Comparison of ENCODE assay signal across 21 cellular contexts in genomic region chr11:44947114-44947513, GRCh38. TPM values are rescaled to one million over a fixed set of nuclear protein-coding genes. Genes with fewer than 3 reads are reported as not detected.
A peak's percentile ranks its signal among the peaks of the same experiment; 100 is the strongest.
DNase-seq lines count a peak whose midpoint lies in the region; ATAC-seq and TF ChIP-seq lines count a peak whose summit lies in the region.
"Had no signal": no experiment of that assay in that cellular context is flagged by ENCODE, and none has a peak within 500 bp of the region (broad histone marks: within the 10 kb centered on the region; RNA-seq: fewer than 3 reads in every experiment).

No MANE protein-coding gene starts in this region.

- no peak overlapping the region for H3K27ac Mint-ChIP-seq in activated CD8-positive, alpha-beta memory T cell treated with anti-CD3 and anti-CD28 coated beads, Interleukin-2, amount 10 ng/mL, durations not matched to agents 7 days and 5 days
- H3K27ac Mint-ChIP-seq: activated CD4-positive, alpha-beta memory T cell treated with anti-CD3 and anti-CD28 coated beads, Interleukin-2, amount 10 ng/mL, durations not matched to agents 7 days and 5 days had no signal

- TF ChIP-seq POLR2A in esophagus muscularis mucosa (IDR thresholded peaks at IDR 0.05; ENCODE audit: low read depth): no peak
- no peak for TF ChIP-seq POLR2A in tibial nerve (IDR thresholded peaks at IDR 0.05)

- H3K27ac ChIP-seq in heart right ventricle: peak overlapping the region in 9 of 10 donors; percentile 11 to 93 (median 71)
- peak overlapping the region; percentile 59 to 71 (median 66) for H3K27ac ChIP-seq in esophagus muscularis mucosa (replicated peaks in 1 of 4)
- peak overlapping the region; percentile 94 for H3K27ac ChIP-seq in neutrophil
- H3K27ac ChIP-seq in tibial nerve: peak overlapping the region in 3 of 4 donors; percentile 54 to 59 (median 55)
- H3K27ac ChIP-seq in left lung: no peak overlapping the region
- H3K27ac ChIP-seq: pancreas, thoracic aorta had no signal

- H3K36me3 Mint-ChIP-seq in activated CD8-positive, alpha-beta memory T cell treated with anti-CD3 and anti-CD28 coated beads, Interleukin-2, amount 10 ng/mL, durations not matched to agents 7 days and 5 days: no peaks in the 10 kb centered on the region
- H3K36me3 Mint-ChIP-seq: naive B cell had no signal

- 50 to 53% methylated on average over 9 of the region's 9 CpGs for WGBS in heart right ventricle, 2 donors
- 63% methylated on average over 8 of the region's 9 CpGs for WGBS in esophagus muscularis mucosa
- 37 to 42% methylated on average over 7 to 9 of the region's 9 CpGs for WGBS in tibial nerve, 2 donors

- intact Hi-C loops in heart right ventricle (cut with DNase I): loop anchor here in 3 of 10 donors (5.0 to 10.0 kb wide), 3 partner anchors 75 to 388 kb away; no protein-coding TSS in a partner anchor
- intact Hi-C loops in Right ventricle myocardium inferior (cut with DNase I): loop anchor here (5.0 kb wide), 1 partner anchor 80 kb away; no protein-coding TSS in a partner anchor
- intact Hi-C loops in esophagus muscularis mucosa (cut with DNase I): no loop called here
- intact Hi-C loops in left lung (cut with DNase I): no loop called here

- TF ChIP-seq EP300 in esophagus muscularis mucosa (IDR thresholded peaks at IDR 0.05): no peak
- no peak for TF ChIP-seq EP300 in tibial nerve (IDR thresholded peaks at IDR 0.05)

- H3K4me1 ChIP-seq in heart right ventricle (peaks cover 10 to 83% (median 64%) of the 10 kb centered on the region in 9 donors), esophagus muscularis mucosa (peaks cover 50 to 91% (median 73%) of the 10 kb centered on the region in 4 donors), neutrophil (ENCODE audit: control insufficient read depth in 1 of 2, insufficient read depth in 1 of 2, low read depth in 1 of 2, low read length in 1 of 2) (peaks cover 87 to 90% of the 10 kb centered on the region in 2 experiments), tibial nerve (peaks cover 0 to 75% (median 20%) of the 10 kb centered on the region in 4 donors), left lung (peaks cover 0 to 75% of the 10 kb centered on the region in 2 donors)

- H3K4me1 Mint-ChIP-seq in activated CD8-positive, alpha-beta memory T cell treated with anti-CD3 and anti-CD28 coated beads, Interleukin-2, amount 10 ng/mL, durations not matched to agents 7 days and 5 days: peaks cover 7% of the 10 kb centered on the region

- H3K9me3 ChIP-seq in heart right ventricle (no peaks in the 10 kb centered on the region), esophagus muscularis mucosa (no peaks in the 10 kb centered on the region), neutrophil (no peaks in the 10 kb centered on the region), tibial nerve (no peaks in the 10 kb centered on the region), left lung (no peaks in the 10 kb centered on the region)
- H3K9me3 ChIP-seq: pancreas, thoracic aorta had no signal

- CTCF ChIA-PET in activated CD8-positive, alpha-beta memory T cell treated with anti-CD3 and anti-CD28 coated beads, Interleukin-2, amount 10 ng/mL, durations not matched to agents 7 days and 5 days (lab: Charles Lee): interaction anchor here (1.7 to 16.1 kb wide), 3 partner anchors 11 to 156 kb away, joined by 4 to 622 read pairs (median 23); no protein-coding TSS in a partner anchor

- TF ChIP-seq CTCF in heart right ventricle (IDR thresholded peaks at IDR 0.05) (no peak), esophagus muscularis mucosa (IDR thresholded peaks at IDR 0.05) (no peak), neutrophil (IDR thresholded peaks at IDR 0.05) (no peak), tibial nerve (IDR thresholded peaks at IDR 0.05) (no peak), left lung (IDR thresholded peaks at IDR 0.05) (no peak)

- H3K36me3 ChIP-seq in heart right ventricle (no peaks in the 10 kb centered on the region), esophagus muscularis mucosa (peaks cover 0 to 7% (median 0%) of the 10 kb centered on the region in 4 donors), neutrophil (peaks cover 43% of the 10 kb centered on the region), tibial nerve (no peaks in the 10 kb centered on the region), left lung (peaks cover 0 to 15% of the 10 kb centered on the region in 2 donors)
- H3K36me3 ChIP-seq: pancreas, thoracic aorta had no signal

- DNase-seq in heart right ventricle (no peak), Right ventricle myocardium inferior (ENCODE audit: missing footprints) (no peak), esophagus muscularis mucosa (ENCODE audit: extremely low spot score) (no peak), tibial nerve (ENCODE audit: low spot score in 2 of 2) (no peak), left lung (no peak)
- no peak for DNase-seq in activated CD8-positive, alpha-beta memory T cell treated with anti-CD3 and anti-CD28 coated beads, Interleukin-2, amount 10 ng/mL, durations not matched to agents 7 days and 5 days
- DNase-seq: activated CD4-positive, alpha-beta memory T cell treated with anti-CD3 and anti-CD28 coated beads, Interleukin-2, amount 10 ng/mL, durations not matched to agents 7 days and 5 days; activated T-cell treated with anti-CD3 and anti-CD28 coated beads, Interleukin-2, amount 50 U/mL, for 1 hour; Calu3; cortex of kidney; Kasumi-1; mesendoderm; naive B cell; NCI-H1092; NCI-H2029; NCI-H226; NCI-H82 had no signal

- ATAC-seq in heart right ventricle: no peak
- no peak for ATAC-seq in Right ventricle myocardium inferior
- no peak for ATAC-seq in left lung
- ATAC-seq in activated CD8-positive, alpha-beta memory T cell treated with anti-CD3 and anti-CD28 coated beads, Interleukin-2, amount 10 ng/mL, durations not matched to agents 7 days and 5 days: no peak
- ATAC-seq in HG03175 (IDR thresholded peaks at IDR 0.05; ENCODE audit: unreplicated experiment): no peak
- ATAC-seq: pancreas had no signal

- H3K4me3 Mint-ChIP-seq in activated CD8-positive, alpha-beta memory T cell treated with anti-CD3 and anti-CD28 coated beads, Interleukin-2, amount 10 ng/mL, durations not matched to agents 7 days and 5 days: no peak overlapping the region
- H3K4me3 Mint-ChIP-seq: activated CD4-positive, alpha-beta memory T cell treated with anti-CD3 and anti-CD28 coated beads, Interleukin-2, amount 10 ng/mL, durations not matched to agents 7 days and 5 days had no signal

- H3K9me3 Mint-ChIP-seq in activated CD8-positive, alpha-beta memory T cell treated with anti-CD3 and anti-CD28 coated beads, Interleukin-2, amount 10 ng/mL, durations not matched to agents 7 days and 5 days (ENCODE audit: low read depth): no peaks in the 10 kb centered on the region
- H3K9me3 Mint-ChIP-seq: activated CD4-positive, alpha-beta memory T cell treated with anti-CD3 and anti-CD28 coated beads, Interleukin-2, amount 10 ng/mL, durations not matched to agents 7 days and 5 days; naive B cell had no signal

- H3K4me3 ChIP-seq in heart right ventricle: no peak overlapping the region
- no peak overlapping the region for H3K4me3 ChIP-seq in esophagus muscularis mucosa
- no peak overlapping the region for H3K4me3 ChIP-seq in neutrophil (ENCODE audit: low read depth in 1 of 2, low read length in 1 of 2)
- no peak overlapping the region for H3K4me3 ChIP-seq in tibial nerve
- no peak overlapping the region for H3K4me3 ChIP-seq in left lung
- H3K4me3 ChIP-seq: pancreas, thoracic aorta had no signal

- peaks cover 24% of the 10 kb centered on the region for H3K27me3 Mint-ChIP-seq in activated CD8-positive, alpha-beta memory T cell treated with anti-CD3 and anti-CD28 coated beads, Interleukin-2, amount 10 ng/mL, durations not matched to agents 7 days and 5 days
- H3K27me3 Mint-ChIP-seq: naive B cell had no signal

- H3K27me3 ChIP-seq in heart right ventricle: no peaks in the 10 kb centered on the region
- no peaks in the 10 kb centered on the region for H3K27me3 ChIP-seq in esophagus muscularis mucosa
- H3K27me3 ChIP-seq in neutrophil: no peaks in the 10 kb centered on the region
- H3K27me3 ChIP-seq in tibial nerve: peaks cover 0 to 7% of the 10 kb centered on the region in 2 donors
- peaks cover 0 to 6% of the 10 kb centered on the region in 2 donors for H3K27me3 ChIP-seq in left lung
- H3K27me3 ChIP-seq: pancreas had no signal

RNA-seq across cellular contexts. Expression of gene TP53I11, which starts 3.6 kb away (rescaled TPM):
- total RNA-seq in heart right ventricle (10 to 100 TPM; 22.8 to 89.4 (median 32.7) TPM), Right ventricle myocardium inferior (59.1 TPM), esophagus muscularis mucosa (10 to 100 TPM; 51.1 to 76.1 (median 59.2) TPM), tibial nerve (100 to 1,000 TPM in 1 of 4 donors, 10 to 100 TPM in 3; 50.7 to 133 (median 60.6) TPM), left lung (10 to 100 TPM; 88.9 to 95.5 TPM)
- polyA plus RNA-seq in heart right ventricle: 10 to 100 TPM; 26.9 to 56.5 TPM
- total RNA-seq in activated CD8-positive, alpha-beta memory T cell treated with anti-CD3 and anti-CD28 coated beads, Interleukin-2, amount 10 ng/mL, durations not matched to agents 7 days and 5 days: 1 to 10 TPM; 2.2 to 3.7 TPM

Comparison
In these comparisons a context has a peak if more than half of its experiments do, and no peak if none do; other contexts are left out.
1. H3K27ac ChIP-seq: peak in heart right ventricle (9 of 10), esophagus muscularis mucosa (4 of 4), neutrophil (single experiment) and tibial nerve (3 of 4); none in left lung (0 of 2).
2. RNA of gene TP53I11, which starts 3.6 kb away (total RNA-seq): 88.9 to 95.5 TPM in left lung, 50.7 to 133 TPM in tibial nerve, 51.1 to 76.1 TPM in esophagus muscularis mucosa, 59.1 TPM in Right ventricle myocardium inferior (single experiment) and 22.8 to 89.4 TPM in heart right ventricle; 2.2 to 3.7 TPM in activated CD8-positive, alpha-beta memory T cell treated with anti-CD3 and anti-CD28 coated beads, Interleukin-2, amount 10 ng/mL, durations not matched to agents 7 days and 5 days; every median in the first group is over 4 times any median in the second.